In the genomic region with DNA sequence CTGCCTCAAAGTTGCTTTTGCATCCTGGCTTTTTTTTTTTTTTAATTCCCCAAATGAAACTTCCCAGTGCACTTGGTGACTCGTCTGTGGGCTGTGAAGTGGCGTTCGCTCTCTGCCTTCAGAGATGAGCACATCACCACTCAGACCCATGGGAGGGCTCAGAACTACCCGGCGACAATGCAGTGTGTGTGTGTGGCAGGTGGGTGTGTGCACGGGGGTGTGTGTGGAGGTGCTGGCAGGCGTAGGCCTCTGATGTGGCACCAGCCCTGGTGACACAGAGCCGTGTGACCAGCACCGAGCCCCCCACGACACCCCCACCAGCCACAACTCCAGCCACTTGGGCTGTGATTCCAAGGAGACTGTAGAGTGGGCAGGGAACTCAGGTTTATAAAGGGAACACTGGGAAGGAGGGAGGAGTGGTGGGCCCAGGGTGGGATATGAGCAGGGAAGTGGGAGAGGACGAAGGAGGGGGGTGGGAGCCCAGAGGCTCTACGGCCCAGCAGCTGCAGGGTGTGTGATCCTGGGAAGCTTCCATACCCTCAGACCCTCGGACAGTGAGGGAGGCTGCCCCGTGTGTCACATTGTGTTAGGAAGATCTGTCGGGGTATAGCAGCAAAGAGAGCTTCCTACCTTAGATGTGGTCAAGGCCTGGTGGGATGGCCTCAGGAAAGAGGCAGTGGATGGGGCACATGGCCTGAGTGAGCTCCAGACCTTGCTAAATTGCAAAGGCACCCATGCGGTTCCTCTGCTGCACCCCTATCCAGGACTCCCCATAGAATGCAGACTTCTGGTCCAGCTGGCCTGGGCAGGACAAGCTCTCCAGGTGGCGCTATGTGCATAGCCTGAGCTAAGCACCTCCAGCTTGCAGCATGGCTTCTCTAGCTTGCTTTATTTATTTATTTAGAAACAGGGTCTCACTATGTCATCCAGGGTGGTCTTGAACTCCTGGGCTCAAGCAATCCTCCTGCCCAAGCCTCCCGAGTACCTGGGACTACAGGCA, we compare ENCODE assay signal across 8 cellular contexts. TPM values are rescaled to one million over a fixed set of nuclear protein-coding genes. Genes with fewer than 3 reads are reported as not detected.
DNase-seq lines count a peak whose midpoint lies in the region; ATAC-seq, FAIRE-seq and TF ChIP-seq lines count a peak whose summit lies in the region.

No MANE protein-coding gene starts in this region.

- peaks cover 11% of the 10 kb centered on the region for H3K27me3 ChIP-seq in AG04450 (ENCODE audit: control insufficient read depth, insufficient read depth, low read length)
- H3K27me3 ChIP-seq in small intestine (ENCODE audit: control insufficient read depth in 2 of 2, insufficient read depth in 2 of 2, low read length in 2 of 2) = no peaks in the 10 kb centered on the region

- intact Hi-C loops in CD14-positive monocyte (cut with micrococcal nuclease) = no loop called here

- FAIRE-seq in small intestine (lab: Jason Lieb, UNC) = no peak

- POLR2A ChIA-PET in AG04450 (lab: Yijun Ruan, JAX) = no interaction called here

- H3K9me3 ChIP-seq in AG04450 (ENCODE audit: control insufficient read depth, insufficient read depth, low read length) (no peaks in the 10 kb centered on the region), T-helper 17 cell (ENCODE audit: control insufficient read depth, low read length, poor library complexity, severe bottlenecking) (no peaks in the 10 kb centered on the region), small intestine (ENCODE audit: control insufficient read depth, low read depth) (no peaks in the 10 kb centered on the region)

- TF ChIP-seq CTCF in AG04450 (IDR thresholded peaks at IDR 0.05; ENCODE audit: low read depth, low read length) = peak; percentile 88
- peak; percentile 73 for TF ChIP-seq CTCF in GM12873 (IDR thresholded peaks at IDR 0.05; ENCODE audit: insufficient read depth, low read depth, low read length, missing control alignments)
- no peak for TF ChIP-seq CTCF in CD14-positive monocyte (IDR thresholded peaks at IDR 0.05)

- peaks cover 0 to 10% (median under 1%) of the 10 kb centered on the region in 7 donors for H3K9me3 Mint-ChIP-seq in CD14-positive monocyte

- H3K27me3 Mint-ChIP-seq in T-helper 17 cell (peaks cover 22% of the 10 kb centered on the region), CD14-positive monocyte (ENCODE audit: low read depth in 3 of 3) (peaks cover 31 to 42% (median 41%) of the 10 kb centered on the region in 3 donors)

- 57 to 73% (median 61%) methylated on average over 18 of the region's 18 CpGs for WGBS in small intestine, 3 donors

- H3K27ac ChIP-seq in AG04450 (ENCODE audit: low read depth, low read length) (no peak overlapping the region), small intestine (ENCODE audit: low read depth in 1 of 2, low read length in 1 of 2) (no peak overlapping the region)

- H3K27ac Mint-ChIP-seq in T-helper 17 cell = no peak overlapping the region
- no peak overlapping the region for H3K27ac Mint-ChIP-seq in CD14-positive monocyte

- H3K4me1 Mint-ChIP-seq in T-helper 17 cell (peaks cover 11% of the 10 kb centered on the region), CD14-positive monocyte (peaks cover 18% of the 10 kb centered on the region)

- H3K4me1 ChIP-seq in small intestine (ENCODE audit: control insufficient read depth in 2 of 2, insufficient read depth in 1 of 2, low read depth in 1 of 2, low read length in 1 of 2) = no peaks in the 10 kb centered on the region

- CTCF ChIA-PET in AG04450 (lab: Charles Lee) = interaction anchor here (0.8 to 19.8 kb wide), 6 partner anchors 11 to 65 kb away, joined by 3 to 310 read pairs (median 8); no protein-coding TSS in a partner anchor

- H3K4me3 Mint-ChIP-seq in T-helper 17 cell (no peak overlapping the region), CD14-positive monocyte (no peak overlapping the region)

- H3K36me3 Mint-ChIP-seq in T-helper 17 cell (ENCODE audit: low read depth) (peaks cover 2% of the 10 kb centered on the region), CD14-positive monocyte (no peaks in the 10 kb centered on the region)

- ATAC-seq in T-helper 17 cell (peak; percentile 41), HG03196 (IDR thresholded peaks at IDR 0.05; ENCODE audit: unreplicated experiment) (no peak)

- no peak for DNase-seq in AG04450 (ENCODE audit: low read depth, low spot score)
- no peak for DNase-seq in T-helper 17 cell
- DNase-seq in glomerular visceral epithelial cell (ENCODE audit: extremely low spot score) = peak; percentile 44
- DNase-seq in small intestine = peak; percentile 64
- DNase-seq in activated gamma-delta T cell treated with Interleukin-2 at 50 U/mL for 16 hours = no peak
- no peak for DNase-seq in CD14-positive monocyte (ENCODE audit: low spot score)

- no peaks in the 10 kb centered on the region for H3K36me3 ChIP-seq in small intestine (ENCODE audit: control insufficient read depth in 2 of 2, insufficient read depth in 2 of 2, low read length in 2 of 2)

- H3K4me3 ChIP-seq in AG04450 (ENCODE audit: low read depth, low read length) (no peak overlapping the region), small intestine (ENCODE audit: low read depth in 1 of 2, low read length in 2 of 2) (no peak overlapping the region)

RNA-seq across cellular contexts. Expression of gene WFS1, which starts 5.8 kb away (rescaled TPM):
- 46.8 and 64.6 TPM in 2 replicates for polyA plus RNA-seq in AG04450 (2011; rRNA removed)
- 51.3 and 72.8 TPM in 2 replicates for polyA minus RNA-seq in AG04450 (2011; rRNA and poly(A)+ RNA removed)
- total RNA-seq in T-helper 17 cell = 1 to 10 TPM; 1.7 to 2.4 TPM
- 10 to 100 TPM in 1 of 3 donors, 1 to 10 TPM in 2; 4.1 to 15.7 (median 8.7) TPM for polyA plus RNA-seq in small intestine
- polyA plus RNA-seq in CD14-positive monocyte = under 1 TPM; 0.39 to 0.93 TPM

Comparison
In these comparisons a context has a peak if more than half of its experiments do, and no peak if none do; other contexts are left out.
1. DNase-seq: peak in glomerular visceral epithelial cell (single experiment) and small intestine (single experiment); none in AG04450 (single experiment), T-helper 17 cell (0 of 3), activated gamma-delta T cell treated with Interleukin-2 at 50 U/mL for 16 hours (single experiment) and CD14-positive monocyte (single experiment).